Comparison of ENCODE assay signal across 8 cellular contexts in the genomic region with DNA sequence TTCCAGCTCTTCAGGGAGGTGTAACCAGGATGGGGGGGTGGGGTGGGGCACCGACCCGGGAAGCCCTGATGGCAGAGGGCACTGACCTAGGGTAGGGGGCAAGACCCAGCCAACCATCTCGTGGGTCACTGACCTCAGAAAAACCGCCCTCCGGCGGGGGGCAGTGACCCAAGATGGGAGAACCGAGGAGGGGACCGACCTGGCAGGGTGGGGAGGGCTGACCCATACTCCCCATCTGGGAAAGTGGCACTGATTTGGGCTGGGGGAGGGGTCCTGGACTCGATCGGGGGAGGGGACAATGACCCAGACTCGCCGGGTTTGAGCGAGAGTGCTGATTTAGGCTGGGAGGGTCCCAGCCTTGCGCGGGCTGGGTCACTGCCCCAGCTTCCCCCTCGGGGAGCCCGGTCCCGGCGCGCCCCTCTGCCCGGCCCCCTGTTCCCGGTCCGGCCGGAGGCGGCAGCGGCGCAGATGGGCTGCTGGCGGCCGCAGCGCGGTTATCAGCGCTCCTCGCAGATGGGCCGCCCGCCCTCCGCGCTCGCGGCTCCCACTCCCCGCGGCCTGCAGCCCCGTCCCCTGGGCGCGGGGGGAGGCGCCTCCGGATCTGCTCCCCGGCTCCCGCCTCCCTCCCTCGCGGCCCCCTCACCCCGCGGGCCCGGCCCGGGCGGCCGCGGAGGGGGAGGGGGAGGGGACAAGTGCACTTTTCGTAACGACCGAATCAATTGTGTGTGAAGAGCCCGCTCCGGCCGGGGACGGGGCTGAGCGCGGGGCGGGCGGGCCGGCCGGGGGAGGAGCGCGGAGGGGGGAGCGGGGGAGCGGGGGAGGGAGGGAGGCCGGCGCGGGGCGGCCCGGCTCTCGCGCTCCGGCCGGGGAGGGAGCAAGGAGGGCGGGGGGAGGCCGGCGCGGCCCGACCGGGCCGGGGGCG. TPM values are rescaled to one million over a fixed set of nuclear protein-coding genes. Genes with fewer than 3 reads are reported as not detected.
DNase-seq lines count a peak whose midpoint lies in the region; ATAC-seq and TF ChIP-seq lines count a peak whose summit lies in the region.

No MANE protein-coding gene starts in this region.

- H3K4me1 ChIP-seq in ACC112 (ENCODE audit: control insufficient read depth, insufficient read depth, low read length, unreplicated experiment) (no peaks in the 10 kb centered on the region), GM23338 (ENCODE audit: insufficient read depth) (peaks cover 31% of the 10 kb centered on the region), esophagus muscularis mucosa (peaks cover 4 to 37% (median 30%) of the 10 kb centered on the region in 4 donors), neuron (ENCODE audit: insufficient read depth, low read length) (peaks cover 25% of the 10 kb centered on the region)

- H3K9me3 Mint-ChIP-seq in GM23338 = no peaks in the 10 kb centered on the region

- H3K36me3 ChIP-seq in ACC112 (ENCODE audit: insufficient read depth, low read length) = no peaks in the 10 kb centered on the region
- H3K36me3 ChIP-seq in GM23338 (ENCODE audit: insufficient read depth) = no peaks in the 10 kb centered on the region
- no peaks in the 10 kb centered on the region for H3K36me3 ChIP-seq in esophagus muscularis mucosa
- no peaks in the 10 kb centered on the region for H3K36me3 ChIP-seq in neuron (ENCODE audit: insufficient read depth, low read length)

- H3K79me2 ChIP-seq in ACC112 (ENCODE audit: control insufficient read depth, insufficient read depth, low read length, unreplicated experiment) = no peaks in the 10 kb centered on the region
- H3K79me2 ChIP-seq in GM23338 (replicated peaks; ENCODE audit: insufficient read depth) = no peaks in the 10 kb centered on the region

- TF ChIP-seq POLR2A in esophagus muscularis mucosa (IDR thresholded peaks at IDR 0.05; ENCODE audit: low read depth) = no peak

- ATAC-seq in GM23338 = peak; percentile 12

- H4K20me1 ChIP-seq in GM23338 (replicated peaks; ENCODE audit: insufficient read depth) = no peaks in the 10 kb centered on the region

- peaks cover 38% of the 10 kb centered on the region for H3F3A ChIP-seq in GM23338 (replicated peaks; ENCODE audit: low read depth)

- no peak for TF ChIP-seq EP300 in esophagus muscularis mucosa (IDR thresholded peaks at IDR 0.05)

- H3K27me3 ChIP-seq in ACC112 (ENCODE audit: insufficient read depth, low read length) (peaks cover 12% of the 10 kb centered on the region), GM23338 (ENCODE audit: insufficient read depth) (peaks cover 46% of the 10 kb centered on the region), esophagus muscularis mucosa (peaks cover 0 to 12% (median 0%) of the 10 kb centered on the region in 4 donors), neuron (ENCODE audit: insufficient read depth, low read length) (peaks cover 25% of the 10 kb centered on the region)

- no peaks in the 10 kb centered on the region for H3K9me2 ChIP-seq in GM23338 (ENCODE audit: insufficient read depth)

- peak overlapping the region; percentile 60 for H3K4me3 Mint-ChIP-seq in GM23338

- intact Hi-C loops in esophagus muscularis mucosa (cut with DNase I) = loop anchor here (10.0 kb wide), 1 partner anchor 58 kb away; no protein-coding TSS in a partner anchor

- no peak overlapping the region for H3K27ac ChIP-seq in ACC112 (ENCODE audit: low read depth, low read length)
- no peak overlapping the region for H3K27ac ChIP-seq in GM23338 (ENCODE audit: low read depth)
- H3K27ac ChIP-seq in esophagus muscularis mucosa (replicated peaks in 1 of 4) = peak overlapping the region; percentile 37 to 69 (median 59)

- TF ChIP-seq CTCF in GM23338 (conservative IDR thresholded peaks at IDR 0.05; ENCODE audit: low read depth in 2 of 2) (no peak), esophagus muscularis mucosa (IDR thresholded peaks at IDR 0.05) (peak in 1 of 3 experiments; percentile 7)

- 6% methylated on average over 36 of the region's 91 CpGs for WGBS in esophagus muscularis mucosa

- H3K4me1 Mint-ChIP-seq in GM23338 = peaks cover 25% of the 10 kb centered on the region

- H3K4me3 ChIP-seq in ACC112 (ENCODE audit: low read depth, low read length) (peak overlapping the region; percentile 90), GM23338 (peak overlapping the region; percentile 82), esophagus muscularis mucosa (peak overlapping the region; percentile 73 to 85 (median 74)), neuron (ENCODE audit: low read length) (peak overlapping the region; percentile 70)

- H3K36me3 Mint-ChIP-seq in GM23338 (ENCODE audit: low read depth) = no peaks in the 10 kb centered on the region; the same call in 2 of the 3 replicates

- no peaks in the 10 kb centered on the region for H3K9me3 ChIP-seq in esophagus muscularis mucosa
- no peaks in the 10 kb centered on the region for H3K9me3 ChIP-seq in neuron (ENCODE audit: low read length)

- peaks cover 33% of the 10 kb centered on the region for H3K27me3 Mint-ChIP-seq in GM23338 (ENCODE audit: insufficient read depth, low read depth, poor library complexity)

- DNase-seq in GM23338 (ENCODE audit: low spot score) (peak; percentile 82), esophagus muscularis mucosa (ENCODE audit: extremely low spot score) (no peak), NCI-H187 treated with DMSO at 0.1 percent for 48 hours (lab: John Stamatoyannopoulos, UW) (no peak), HT-29 (ENCODE audit: low spot score) (no peak), cortex of kidney (lab: John Stamatoyannopoulos, UW) (no peak)
- peak; percentile 27 to 35 for DNase-seq in activated CD4-positive, alpha-beta T cell treated with anti-CD3 and anti-CD28 coated beads, Interleukin-2, amount 50 U/mL, for 48 hours

- H2AFZ ChIP-seq in ACC112 (ENCODE audit: low read length, unreplicated experiment) = no peak overlapping the region
- peak overlapping the region; percentile 80; the same call in 1 of the 2 replicates for H2AFZ ChIP-seq in GM23338
- H2AFZ ChIP-seq in neuron (ENCODE audit: low read depth, low read length) = no peak overlapping the region

- H3K4me2 ChIP-seq in GM23338 = peak overlapping the region; percentile 95

- H3K27ac Mint-ChIP-seq in GM23338 = no peak overlapping the region

TF ChIP-seq in GM23338, 12 proteins besides CTCF, POLR2A, EP300 and RAD21:
- no peak for TF ChIP-seq EZH2phosphoT487 (IDR thresholded peaks at IDR 0.05; ENCODE audit: unreplicated experiment)

RNA-seq across cellular contexts. Expression of gene NOL4L, which starts 2.2 kb away (rescaled TPM):
- total RNA-seq in GM23338 (2014; rRNA removed; shearing (Covaris generic)) = 32.8 and 38.8 TPM in 2 replicates
- polyA plus RNA-seq in GM23338 (2016; fragmentation: Nextera tagmentation; extraction: Ambion mirVana) = 36.7 and 39.2 TPM in 2 replicates
- 10 to 100 TPM in 2 of 4 donors, 1 to 10 TPM in 2; 5.8 to 19.4 (median 12.8) TPM for total RNA-seq in esophagus muscularis mucosa
- 41.8 and 42.9 TPM in 2 replicates for total RNA-seq in HT-29 (2014; rRNA removed; shearing (Covaris generic))

Comparison
In these comparisons a context has a peak if more than half of its experiments do, and no peak if none do; other contexts are left out.
1. H3K27ac ChIP-seq: peak in esophagus muscularis mucosa (4 of 4); none in ACC112 (single experiment) and GM23338 (single experiment).
2. DNase-seq: peak in GM23338 (single experiment) and activated CD4-positive, alpha-beta T cell treated with anti-CD3 and anti-CD28 coated beads, Interleukin-2, amount 50 U/mL, for 48 hours (2 of 2); none in esophagus muscularis mucosa (single experiment), NCI-H187 treated with DMSO at 0.1 percent for 48 hours (single experiment), HT-29 (single experiment) and cortex of kidney (single experiment).
3. Peak in every context shown above with its lines, with median percentiles within 50 percentile points of each other: H3K4me3 ChIP-seq.